In genomic region chr9:113589890-113590289, GRCh38 we compare ENCODE assay signal across 8 cellular contexts.
DNase-seq lines count a peak whose midpoint lies in the region; ATAC-seq, FAIRE-seq and TF ChIP-seq lines count a peak whose summit lies in the region.

No MANE protein-coding gene starts in this region.

- peaks cover 37% of the 10 kb centered on the region for H3K4me1 Mint-ChIP-seq in activated T-helper 17 cell treated with anti-CD3 and anti-CD28 coated beads, Interleukin-2, amount 50 U/mL, for 72 hours

- DNase-seq in A172 (ENCODE audit: low spot score) = peak; percentile 58
- no peak for DNase-seq in GM13977 (ENCODE audit: low spot score)
- DNase-seq in kidney tubule cell (ENCODE audit: low spot score) = peak; percentile 51
- no peak for DNase-seq in NCI-H82 treated with DMSO at 0.1 percent for 48 hours (lab: John Stamatoyannopoulos, UW; ENCODE audit: unreplicated experiment)
- DNase-seq in kidney glomerular epithelial cell (lab: John Stamatoyannopoulos, UW) = no peak
- no peak for DNase-seq in GM19239 (ENCODE audit: insufficient read length, low spot score)

- H3K9me3 Mint-ChIP-seq in activated T-helper 17 cell treated with anti-CD3 and anti-CD28 coated beads, Interleukin-2, amount 50 U/mL, for 72 hours = no peaks in the 10 kb centered on the region

- H3K4me3 Mint-ChIP-seq in activated T-helper 17 cell treated with anti-CD3 and anti-CD28 coated beads, Interleukin-2, amount 50 U/mL, for 72 hours = peak overlapping the region; percentile 36

- in situ Hi-C loops in GM13977 (cut with MboI; ENCODE audit: low pct_unique_long_range_greater_than_20kb, low sequenced_read_pairs, unreplicated experiment) = loop anchor here (5.0 to 10.0 kb wide), 2 partner anchors 72 to 135 kb away; no protein-coding TSS in a partner anchor

- peak; percentile 5 for ATAC-seq in activated T-helper 17 cell treated with anti-CD3 and anti-CD28 coated beads, Interleukin-2, amount 50 U/mL, for 72 hours (replicated peaks)
- ATAC-seq in GM19035 (IDR thresholded peaks at IDR 0.05; ENCODE audit: unreplicated experiment) = no peak

- peak; percentile 32 for TF ChIP-seq CTCF in GM13977 (IDR thresholded peaks at IDR 0.05; ENCODE audit: extremely low read depth, insufficient read depth, missing control alignments)

- H3K27ac Mint-ChIP-seq in activated T-helper 17 cell treated with anti-CD3 and anti-CD28 coated beads, Interleukin-2, amount 50 U/mL, for 72 hours = peak overlapping the region; percentile 28

- peaks cover 76% of the 10 kb centered on the region for H3K36me3 Mint-ChIP-seq in activated T-helper 17 cell treated with anti-CD3 and anti-CD28 coated beads, Interleukin-2, amount 50 U/mL, for 72 hours (ENCODE audit: low read depth)

- H3K27me3 Mint-ChIP-seq in activated T-helper 17 cell treated with anti-CD3 and anti-CD28 coated beads, Interleukin-2, amount 50 U/mL, for 72 hours = no peaks in the 10 kb centered on the region

- no peak for FAIRE-seq in GM19239 (lab: Jason Lieb, UNC)

Comparison
In these comparisons a context has a peak if more than half of its experiments do, and no peak if none do; other contexts are left out.
1. DNase-seq: peak in A172 (single experiment) and kidney tubule cell (single experiment); none in GM13977 (single experiment), NCI-H82 treated with DMSO at 0.1 percent for 48 hours (single experiment), kidney glomerular epithelial cell (single experiment) and GM19239 (single experiment).